ENCODE assay signal across 17 cellular contexts in genomic region chr11:76699461-76700091, GRCh38. TPM values are rescaled to one million over a fixed set of nuclear protein-coding genes. Genes with fewer than 3 reads are reported as not detected.
A peak's percentile ranks its signal among the peaks of the same experiment; 100 is the strongest.
DNase-seq lines count a peak whose midpoint lies in the region; ATAC-seq and TF ChIP-seq lines count a peak whose summit lies in the region.
"Had no signal": no experiment of that assay in that cellular context is flagged by ENCODE, and none has a peak within 500 bp of the region (broad histone marks: within the 10 kb centered on the region; RNA-seq: fewer than 3 reads in every experiment).

No MANE protein-coding gene starts in this region.

- no peaks in the 10 kb centered on the region for H3K27me3 ChIP-seq in hepatocyte
- no peaks in the 10 kb centered on the region for H3K27me3 ChIP-seq in H7 (ENCODE audit: control insufficient read depth, insufficient read depth, low read length)
- H3K27me3 ChIP-seq: transverse colon had no signal

- H3K36me3 ChIP-seq in hepatocyte (replicated peaks; ENCODE audit: insufficient read depth, low read depth) (no peaks in the 10 kb centered on the region), H7 (replicated peaks; ENCODE audit: control insufficient read depth, insufficient read depth, low read length) (no peaks in the 10 kb centered on the region)
- H3K36me3 ChIP-seq: transverse colon had no signal

- intact Hi-C loops in activated T-helper 1 cell treated with anti-CD3 and anti-CD28 coated beads, Interleukin-12 subunit alpha, Interleukin-12 subunit beta, Interleukin-2, Interleukin-4 antibody, amounts not matched to agents 30 ng/mL and 10 ng/mL and 1 ng/mL, durations not matched to agents 14 hours and 24 hours and 36 hours (cut with micrococcal nuclease), result no loop called here

- H3K27ac Mint-ChIP-seq in stimulated activated naive CD8-positive, alpha-beta T cell treated with anti-CD3 and anti-CD28 coated beads, Interleukin-15, Interleukin-2, amounts not matched to agents 100 ng/mL and 50 ng/mL, for 24 hours, result peak overlapping the region; percentile 53
- H3K27ac Mint-ChIP-seq in activated T-helper 1 cell treated with anti-CD3 and anti-CD28 coated beads, Interleukin-12 subunit alpha, Interleukin-12 subunit beta, Interleukin-2, Interleukin-4 antibody, amounts not matched to agents 30 ng/mL and 10 ng/mL and 1 ng/mL, durations not matched to agents 14 hours and 24 hours and 36 hours, result no peak overlapping the region
- H3K27ac Mint-ChIP-seq: stimulated activated naive B cell treated with anti-CD40 and anti-IgM and Interleukin-4, amounts not matched to agents 10 μg/mL and 1 μg/mL and 100 μg/mL, for 72 hours had no signal

- H3K4me1 Mint-ChIP-seq in stimulated activated naive CD8-positive, alpha-beta T cell treated with anti-CD3 and anti-CD28 coated beads, Interleukin-15, Interleukin-2, amounts not matched to agents 100 ng/mL and 50 ng/mL, for 24 hours (ENCODE audit: low read depth), result peaks cover 23% of the 10 kb centered on the region
- H3K4me1 Mint-ChIP-seq in activated T-helper 1 cell treated with anti-CD3 and anti-CD28 coated beads, Interleukin-12 subunit alpha, Interleukin-12 subunit beta, Interleukin-2, Interleukin-4 antibody, amounts not matched to agents 30 ng/mL and 10 ng/mL and 1 ng/mL, durations not matched to agents 14 hours and 24 hours and 36 hours (ENCODE audit: low read depth), result peaks cover 9% of the 10 kb centered on the region

- H3K4me3 ChIP-seq in hepatocyte, result no peak overlapping the region
- H3K4me3 ChIP-seq in H7 (ENCODE audit: insufficient read depth, low read depth, low read length), result no peak overlapping the region
- H3K4me3 ChIP-seq: mucosa of descending colon, SK-N-MC, transverse colon had no signal

- no peak for TF ChIP-seq CTCF in hepatocyte (IDR thresholded peaks at IDR 0.05; ENCODE audit: poor library complexity)

- H3K4me3 Mint-ChIP-seq in stimulated activated naive CD8-positive, alpha-beta T cell treated with anti-CD3 and anti-CD28 coated beads, Interleukin-15, Interleukin-2, amounts not matched to agents 100 ng/mL and 50 ng/mL, for 24 hours, result no peak overlapping the region
- H3K4me3 Mint-ChIP-seq in activated T-helper 1 cell treated with anti-CD3 and anti-CD28 coated beads, Interleukin-12 subunit alpha, Interleukin-12 subunit beta, Interleukin-2, Interleukin-4 antibody, amounts not matched to agents 30 ng/mL and 10 ng/mL and 1 ng/mL, durations not matched to agents 14 hours and 24 hours and 36 hours, result no peak overlapping the region
- H3K4me3 Mint-ChIP-seq: stimulated activated naive B cell treated with anti-CD40 and anti-IgM and Interleukin-4, amounts not matched to agents 10 μg/mL and 1 μg/mL and 100 μg/mL, for 72 hours had no signal

- H3K27me3 Mint-ChIP-seq in stimulated activated naive CD8-positive, alpha-beta T cell treated with anti-CD3 and anti-CD28 coated beads, Interleukin-15, Interleukin-2, amounts not matched to agents 100 ng/mL and 50 ng/mL, for 24 hours, result peaks cover 12% of the 10 kb centered on the region
- peaks cover 9% of the 10 kb centered on the region for H3K27me3 Mint-ChIP-seq in activated T-helper 1 cell treated with anti-CD3 and anti-CD28 coated beads, Interleukin-12 subunit alpha, Interleukin-12 subunit beta, Interleukin-2, Interleukin-4 antibody, amounts not matched to agents 30 ng/mL and 10 ng/mL and 1 ng/mL, durations not matched to agents 14 hours and 24 hours and 36 hours (ENCODE audit: insufficient read depth)

- no peaks in the 10 kb centered on the region for H3K36me3 Mint-ChIP-seq in stimulated activated naive CD8-positive, alpha-beta T cell treated with anti-CD3 and anti-CD28 coated beads, Interleukin-15, Interleukin-2, amounts not matched to agents 100 ng/mL and 50 ng/mL, for 24 hours (ENCODE audit: low read depth)
- H3K36me3 Mint-ChIP-seq in activated T-helper 1 cell treated with anti-CD3 and anti-CD28 coated beads, Interleukin-12 subunit alpha, Interleukin-12 subunit beta, Interleukin-2, Interleukin-4 antibody, amounts not matched to agents 30 ng/mL and 10 ng/mL and 1 ng/mL, durations not matched to agents 14 hours and 24 hours and 36 hours (ENCODE audit: low read depth), result no peaks in the 10 kb centered on the region
- H3K36me3 Mint-ChIP-seq: stimulated activated naive B cell treated with anti-CD40 and anti-IgM and Interleukin-4, amounts not matched to agents 10 μg/mL and 1 μg/mL and 100 μg/mL, for 72 hours had no signal

- H3K9me3 Mint-ChIP-seq in stimulated activated naive CD8-positive, alpha-beta T cell treated with anti-CD3 and anti-CD28 coated beads, Interleukin-15, Interleukin-2, amounts not matched to agents 100 ng/mL and 50 ng/mL, for 24 hours, result no peaks in the 10 kb centered on the region
- no peaks in the 10 kb centered on the region for H3K9me3 Mint-ChIP-seq in activated T-helper 1 cell treated with anti-CD3 and anti-CD28 coated beads, Interleukin-12 subunit alpha, Interleukin-12 subunit beta, Interleukin-2, Interleukin-4 antibody, amounts not matched to agents 30 ng/mL and 10 ng/mL and 1 ng/mL, durations not matched to agents 14 hours and 24 hours and 36 hours
- H3K9me3 Mint-ChIP-seq: stimulated activated naive B cell treated with anti-CD40 and anti-IgM and Interleukin-4, amounts not matched to agents 10 μg/mL and 1 μg/mL and 100 μg/mL, for 72 hours had no signal

- H3K4me1 ChIP-seq in hepatocyte (ENCODE audit: insufficient read depth), result peaks cover 24% of the 10 kb centered on the region
- H3K4me1 ChIP-seq: transverse colon had no signal

- no peaks in the 10 kb centered on the region for H3K9me2 ChIP-seq in hepatocyte (replicated peaks; ENCODE audit: insufficient read depth)

- no peaks in the 10 kb centered on the region for H3K79me2 ChIP-seq in hepatocyte

- no peak overlapping the region for H2AFZ ChIP-seq in hepatocyte

- H4K20me1 ChIP-seq in hepatocyte (ENCODE audit: insufficient read depth, poor library complexity, severe bottlenecking), result no peaks in the 10 kb centered on the region

- H3K4me2 ChIP-seq in hepatocyte, result no peak overlapping the region

- ATAC-seq in stimulated activated naive CD8-positive, alpha-beta T cell treated with anti-CD3 and anti-CD28 coated beads, Interleukin-15, Interleukin-2, amounts not matched to agents 100 U/mL and 50 U/mL, for 24 hours, result no peak

- H3K27ac ChIP-seq in hepatocyte (peak overlapping the region; percentile 65), caudate nucleus (ENCODE audit: low read depth, low read length) (no peak overlapping the region)
- H3K27ac ChIP-seq: SK-N-MC, transverse colon had no signal

- H3K9me3 ChIP-seq in hepatocyte (ENCODE audit: low read depth), result no peaks in the 10 kb centered on the region
- H3K9me3 ChIP-seq: mucosa of descending colon, transverse colon had no signal

- WGBS in hepatocyte (ENCODE audit: low lambda C conversion rate, missing lambda C conversion rate), result 80% methylated on average over 3 of the region's 3 CpGs

- no peak for DNase-seq in stimulated activated naive CD8-positive, alpha-beta T cell treated with anti-CD3 and anti-CD28 coated beads, Interleukin-15, Interleukin-2, amounts not matched to agents 100 U/mL and 50 U/mL, for 24 hours
- peak; percentile 40 for DNase-seq in T1000 (lab: John Stamatoyannopoulos, UW)
- no peak for DNase-seq in hepatocyte (ENCODE audit: low spot score)
- DNase-seq in H7, result no peak
- DNase-seq in caudate nucleus (lab: John Stamatoyannopoulos, UW), result no peak
- no peak for DNase-seq in activated T-helper 1 cell treated with anti-CD3 and anti-CD28 coated beads, Interleukin-12 subunit alpha, Interleukin-12 subunit beta, Interleukin-2, Interleukin-4 antibody, amounts not matched to agents 30 ng/mL and 10 ng/mL and 1 ng/mL, durations not matched to agents 14 hours and 24 hours and 36 hours (ENCODE audit: low spot score)
- DNase-seq in stimulated activated CD4-positive, alpha-beta T cell treated with anti-CD3 and anti-CD28 coated beads, Interleukin-2, amount 100 ng/mL, for 48 hours, result no peak
- DNase-seq: ACHN; activated CD4-positive, alpha-beta T cell treated with anti-CD3 and anti-CD28 coated beads for 4 hours; activated effector memory CD4-positive, alpha-beta T cell treated with anti-CD3 and anti-CD28 coated beads, Interleukin-2, amount 50 U/mL, for 16 hours; foreskin melanocyte; NCI-H1105; stimulated activated naive B cell treated with anti-CD40 and anti-IgM and Interleukin-4, amounts not matched to agents 10 μg/mL and 1 μg/mL and 100 μg/mL, for 72 hours; transverse colon had no signal

RNA-seq across cellular contexts. Expression of gene LRRC32, which starts 29.0 kb away (rescaled TPM):
- 14.7 and 25.5 TPM in 2 replicates for total RNA-seq in hepatocyte
- polyA plus RNA-seq in hepatocyte, result 75.2 and 80.4 TPM in 2 replicates
- 0.63 and 0.94 TPM in 2 replicates for total RNA-seq in H7 (2014; rRNA removed; shearing (Covaris generic))
- 5.5 and 5.7 TPM in 2 replicates for total RNA-seq in activated T-helper 1 cell treated with anti-CD3 and anti-CD28 coated beads, Interleukin-12 subunit alpha, Interleukin-12 subunit beta, Interleukin-2, Interleukin-4 antibody, amounts not matched to agents 30 ng/mL and 10 ng/mL and 1 ng/mL, durations not matched to agents 14 hours and 24 hours and 36 hours
